Comparison of ENCODE assay signal across 12 cellular contexts in the genomic region with DNA sequence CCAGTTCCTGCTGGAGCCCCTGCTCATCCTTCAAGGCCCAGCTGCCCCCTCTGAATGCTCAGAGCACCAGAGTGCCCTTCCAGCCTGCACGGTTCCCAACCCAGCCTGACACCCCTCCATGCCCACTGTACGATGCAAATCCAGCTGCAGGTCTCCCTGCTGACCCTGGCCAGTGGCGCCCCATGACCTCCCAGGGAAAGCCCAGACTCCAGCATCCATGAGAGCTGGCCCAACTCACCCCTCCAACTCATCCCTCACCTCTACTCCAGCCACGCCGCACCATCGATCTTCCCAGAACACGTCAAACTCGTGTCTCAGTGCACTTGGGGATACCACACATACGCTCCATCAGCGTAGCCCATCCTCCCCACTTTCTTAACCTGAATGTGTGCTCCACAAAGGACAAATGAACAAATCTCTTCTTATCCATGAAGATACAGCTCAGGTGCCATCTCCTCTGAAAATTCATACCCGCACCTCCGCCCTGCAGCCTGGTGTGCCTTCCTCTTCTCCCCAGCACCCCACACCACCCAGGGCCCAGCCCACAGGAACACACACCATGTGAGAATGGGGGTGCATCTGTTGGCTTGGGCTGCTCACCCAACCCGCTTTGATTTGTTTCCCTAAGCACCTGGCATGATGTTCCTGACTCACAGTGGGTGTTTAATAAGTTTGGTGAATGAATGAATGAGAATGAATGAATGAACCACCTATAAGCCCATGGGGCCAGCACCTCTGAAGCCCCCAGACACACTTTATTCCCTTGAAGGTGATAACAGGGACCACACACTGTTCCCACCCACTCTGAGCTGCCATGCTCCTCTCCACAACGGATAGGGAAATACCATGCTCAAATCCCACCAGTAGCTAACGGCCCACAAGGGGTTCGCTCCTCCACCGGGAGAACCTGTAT. TPM values are rescaled to one million over a fixed set of nuclear protein-coding genes. Genes with fewer than 3 reads are reported as not detected.
DNase-seq lines count a peak whose midpoint lies in the region; ATAC-seq, FAIRE-seq and TF ChIP-seq lines count a peak whose summit lies in the region.
"Had no signal": no experiment of that assay in that cellular context is flagged by ENCODE, and none has a peak within 500 bp of the region (broad histone marks: within the 10 kb centered on the region; RNA-seq: fewer than 3 reads in every experiment).

No MANE protein-coding gene starts in this region.

- DNase-seq in Caco-2: no peak
- no peak for DNase-seq in activated CD8-positive, alpha-beta T cell treated with anti-CD3 and anti-CD28 coated beads for 36 hours
- DNase-seq in keratinocyte (ENCODE audit: low read depth, low spot score): no peak
- DNase-seq in spleen: no peak
- DNase-seq in mesendoderm: no peak
- DNase-seq: activated CD4-positive, alpha-beta T cell treated with anti-CD3 and anti-CD28 coated beads, Interleukin-2, amount 10 ng/mL, durations not matched to agents 7 days and 5 days; DND-41; NCI-H446 treated with DMSO at 0.1 percent for 48 hours had no signal

- no peak overlapping the region for H4K8ac ChIP-seq in mesendoderm (ENCODE audit: low read depth, low read length)

- H3K56ac ChIP-seq in mesendoderm (ENCODE audit: low read length): no peak overlapping the region

- no peaks in the 10 kb centered on the region for H3K36me3 ChIP-seq in Caco-2 (ENCODE audit: control insufficient read depth, insufficient read depth, low read length)
- no peaks in the 10 kb centered on the region for H3K36me3 ChIP-seq in keratinocyte (ENCODE audit: control insufficient read depth in 2 of 2, extremely low read depth in 1 of 2, insufficient read depth in 2 of 2, low read length in 2 of 2)
- H3K36me3 ChIP-seq in spleen: no peaks in the 10 kb centered on the region
- no peaks in the 10 kb centered on the region for H3K36me3 ChIP-seq in mesendoderm (ENCODE audit: control insufficient read depth, insufficient read depth, low read length)

- H3K79me2 ChIP-seq in keratinocyte (ENCODE audit: control insufficient read depth, insufficient read depth, low read length) (no peaks in the 10 kb centered on the region), mesendoderm (ENCODE audit: control insufficient read depth, insufficient read depth, low read length) (no peaks in the 10 kb centered on the region)

- no peak overlapping the region for H3K18ac ChIP-seq in mesendoderm (ENCODE audit: low read length)

- no peak for ATAC-seq in activated CD8-positive, alpha-beta T cell treated with anti-CD3 and anti-CD28 coated beads for 36 hours
- ATAC-seq in HG03108 (IDR thresholded peaks at IDR 0.05; ENCODE audit: unreplicated experiment) (no peak), HG03342 (IDR thresholded peaks at IDR 0.05; ENCODE audit: unreplicated experiment) (no peak), GM18519 (IDR thresholded peaks at IDR 0.05; ENCODE audit: low FRiP score, unreplicated experiment) (no peak)

- no peaks in the 10 kb centered on the region for H3K9me3 ChIP-seq in Caco-2
- no peaks in the 10 kb centered on the region for H3K9me3 ChIP-seq in keratinocyte (ENCODE audit: control insufficient read depth, low read depth, low read length)
- H3K9me3 ChIP-seq in spleen: no peaks in the 10 kb centered on the region

- no peak overlapping the region for H2BK15ac ChIP-seq in mesendoderm (replicated peaks; ENCODE audit: low read depth)

- TF ChIP-seq POLR2A in spleen (IDR thresholded peaks at IDR 0.05): no peak

- no peak for FAIRE-seq in keratinocyte (lab: Jason Lieb, UNC)

- WGBS in spleen, 5 donors: 89 to 95% (median 92%) methylated on average over 13 to 17 of the region's 17 CpGs
- WGBS in mesendoderm (ENCODE audit: extremely low coverage, insufficient coverage, low lambda C conversion rate): no CpG with 5 or more reads among the region's 17 CpGs

- H3K27ac ChIP-seq in keratinocyte (ENCODE audit: control insufficient read depth, insufficient read depth, low read length): peak overlapping the region; percentile 3
- peak overlapping the region; percentile 22 to 78 (median 66) for H3K27ac ChIP-seq in spleen
- H3K27ac ChIP-seq in mesendoderm (ENCODE audit: low read depth, low read length): no peak overlapping the region
- H3K27ac ChIP-seq: SK-N-MC had no signal

- H3K27ac Mint-ChIP-seq in Caco-2 (ENCODE audit: unreplicated experiment): peak overlapping the region; percentile 8
- peak overlapping the region; percentile 82 for H3K27ac Mint-ChIP-seq in activated CD8-positive, alpha-beta T cell treated with anti-CD3 and anti-CD28 coated beads for 36 hours
- H3K27ac Mint-ChIP-seq: activated CD4-positive, alpha-beta T cell treated with anti-CD3 and anti-CD28 coated beads, Interleukin-2, amount 10 ng/mL, durations not matched to agents 7 days and 5 days had no signal

- intact Hi-C loops in Caco-2 (cut with micrococcal nuclease; ENCODE audit: unreplicated experiment) (no loop called here), spleen (cut with DNase I; ENCODE audit: low total_unique reads) (no loop called here)
- intact Hi-C loops in activated CD8-positive, alpha-beta T cell treated with anti-CD3 and anti-CD28 coated beads for 36 hours (cut with micrococcal nuclease): no loop called here

- H2BK120ac ChIP-seq in mesendoderm (ENCODE audit: low read depth, low read length): no peak overlapping the region

- no peak overlapping the region for H2AFZ ChIP-seq in keratinocyte (ENCODE audit: control insufficient read depth, low read length)

- no peak overlapping the region for H3K4me3 ChIP-seq in Caco-2 (ENCODE audit: low read depth, low read length)
- no peak overlapping the region for H3K4me3 ChIP-seq in keratinocyte (ENCODE audit: control insufficient read depth in 2 of 3, extremely low read depth in 1 of 3, insufficient read depth in 2 of 3, low read depth in 1 of 3, low read length in 3 of 3)
- no peak overlapping the region for H3K4me3 ChIP-seq in spleen
- no peak overlapping the region for H3K4me3 ChIP-seq in mesendoderm (ENCODE audit: low read length)
- H3K4me3 ChIP-seq: SK-N-MC had no signal

- no peaks in the 10 kb centered on the region for H3K9me3 Mint-ChIP-seq in Caco-2 (ENCODE audit: unreplicated experiment)
- no peaks in the 10 kb centered on the region for H3K9me3 Mint-ChIP-seq in activated CD8-positive, alpha-beta T cell treated with anti-CD3 and anti-CD28 coated beads for 36 hours
- H3K9me3 Mint-ChIP-seq: activated CD4-positive, alpha-beta T cell treated with anti-CD3 and anti-CD28 coated beads, Interleukin-2, amount 10 ng/mL, durations not matched to agents 7 days and 5 days had no signal

- H2BK5ac ChIP-seq in mesendoderm (ENCODE audit: low read length): no peak overlapping the region

- no peaks in the 10 kb centered on the region for H3K79me1 ChIP-seq in mesendoderm (ENCODE audit: low read length)

- dilution Hi-C loops in keratinocyte (cut with MboI; ENCODE audit: extremely low pct_ligation_motif_present, low sequenced_read_pairs): no loop called here

- H3K27me3 Mint-ChIP-seq in Caco-2 (ENCODE audit: insufficient read depth, unreplicated experiment): no peaks in the 10 kb centered on the region
- no peaks in the 10 kb centered on the region for H3K27me3 Mint-ChIP-seq in activated CD8-positive, alpha-beta T cell treated with anti-CD3 and anti-CD28 coated beads for 36 hours
- H3K27me3 Mint-ChIP-seq: activated CD4-positive, alpha-beta T cell treated with anti-CD3 and anti-CD28 coated beads, Interleukin-2, amount 10 ng/mL, durations not matched to agents 7 days and 5 days had no signal

- POLR2A ChIA-PET in Caco-2 (lab: Charles Lee): no interaction called here
- POLR2A ChIA-PET in activated CD8-positive, alpha-beta T cell treated with anti-CD3 and anti-CD28 coated beads for 36 hours (lab: Charles Lee): interaction anchor here (1.8 kb wide), 1 partner anchor 26 kb away, joined by 7 read pairs; a partner anchor contains a TSS

- H3K27me3 ChIP-seq in Caco-2 (replicated peaks; ENCODE audit: control insufficient read depth, insufficient read depth, low read length) (no peaks in the 10 kb centered on the region), keratinocyte (ENCODE audit: control insufficient read depth, extremely low read depth, insufficient read depth, low read length) (no peaks in the 10 kb centered on the region), spleen (replicated peaks in 1 of 7) (no peaks in the 10 kb centered on the region), mesendoderm (ENCODE audit: insufficient read depth, low read length, poor library complexity) (no peaks in the 10 kb centered on the region)

- no peak overlapping the region for H3K23ac ChIP-seq in mesendoderm (ENCODE audit: low read length)

- TF ChIP-seq CTCF in Caco-2 (IDR thresholded peaks at IDR 0.05; ENCODE audit: insufficient read depth in 1 of 2, low read depth in 1 of 2, low read length in 1 of 2, severe bottlenecking in 1 of 2, unreplicated experiment in 1 of 2) (no peak), keratinocyte (optimal IDR thresholded peaks at IDR 0.05 in 1 of 3, IDR thresholded peaks at IDR 0.05 in 1 of 3, conservative IDR thresholded peaks at IDR 0.05 in 1 of 3; ENCODE audit: extremely low read depth in 1 of 3, insufficient read depth in 2 of 3, low read length in 3 of 3) (no peak), spleen (IDR thresholded peaks at IDR 0.05 in 8 of 11, conservative IDR thresholded peaks at IDR 0.05 in 3 of 11) (no peak)
- no peak for TF ChIP-seq CTCF in activated CD8-positive, alpha-beta T cell treated with anti-CD3 and anti-CD28 coated beads for 36 hours (IDR thresholded peaks at IDR 0.05)

- H4K20me1 ChIP-seq in keratinocyte (ENCODE audit: control insufficient read depth, extremely low read depth, insufficient read depth, low read length): no peaks in the 10 kb centered on the region

- no TSS peak for BruUV-seq in Caco-2 (replicated peaks; lab: Mats Ljungman, UMichigan)

- no peak overlapping the region for H3K4me2 ChIP-seq in keratinocyte (ENCODE audit: control insufficient read depth, extremely low read depth, insufficient read depth, low read depth, low read length)
- no peak overlapping the region for H3K4me2 ChIP-seq in mesendoderm (ENCODE audit: low read length)

- peaks cover 15% of the 10 kb centered on the region for H3K36me3 Mint-ChIP-seq in Caco-2 (ENCODE audit: insufficient read depth, unreplicated experiment)
- H3K36me3 Mint-ChIP-seq in activated CD8-positive, alpha-beta T cell treated with anti-CD3 and anti-CD28 coated beads for 36 hours (ENCODE audit: low read depth): peaks cover 8% of the 10 kb centered on the region

- CTCF ChIA-PET in Caco-2 (lab: Charles Lee): no interaction called here
- CTCF ChIA-PET in activated CD8-positive, alpha-beta T cell treated with anti-CD3 and anti-CD28 coated beads for 36 hours (lab: Charles Lee): interaction anchor here (1.1 to 3.4 kb wide), 5 partner anchors 13 to 123 kb away, joined by 3 to 13 read pairs (median 4); no protein-coding TSS in a partner anchor

- H4K5ac ChIP-seq in mesendoderm (ENCODE audit: low read length): no peak overlapping the region

- H3K4me1 ChIP-seq in Caco-2: peaks cover 35% of the 10 kb centered on the region
- peaks cover 52% of the 10 kb centered on the region for H3K4me1 ChIP-seq in keratinocyte (ENCODE audit: control insufficient read depth, extremely low read depth, insufficient read depth, low read length)
- H3K4me1 ChIP-seq in spleen: peaks cover 23 to 74% (median 51%) of the 10 kb centered on the region in 6 donors
- H3K4me1 ChIP-seq in mesendoderm (ENCODE audit: control insufficient read depth, low read depth, low read length): peaks cover 2% of the 10 kb centered on the region

- H3K4me3 Mint-ChIP-seq in Caco-2 (ENCODE audit: unreplicated experiment): no peak overlapping the region
- H3K4me3 Mint-ChIP-seq in activated CD8-positive, alpha-beta T cell treated with anti-CD3 and anti-CD28 coated beads for 36 hours: peak overlapping the region; percentile 42
- H3K4me3 Mint-ChIP-seq: activated CD4-positive, alpha-beta T cell treated with anti-CD3 and anti-CD28 coated beads, Interleukin-2, amount 10 ng/mL, durations not matched to agents 7 days and 5 days had no signal

- H3K4me1 Mint-ChIP-seq in Caco-2 (ENCODE audit: low read depth, unreplicated experiment): peaks cover 16% of the 10 kb centered on the region
- peaks cover 65% of the 10 kb centered on the region for H3K4me1 Mint-ChIP-seq in activated CD8-positive, alpha-beta T cell treated with anti-CD3 and anti-CD28 coated beads for 36 hours (ENCODE audit: low read depth)

- H3K9ac ChIP-seq in keratinocyte (ENCODE audit: control insufficient read depth, extremely low read depth, insufficient read depth, low read length): no peak overlapping the region
- H3K9ac ChIP-seq in mesendoderm (ENCODE audit: low read length): no peak overlapping the region

- H3K9me1 ChIP-seq in keratinocyte (ENCODE audit: control insufficient read depth, extremely low read depth, insufficient read depth, low read length): no peaks in the 10 kb centered on the region

- H3K4ac ChIP-seq in mesendoderm (ENCODE audit: low read depth, low read length): no peak overlapping the region

- no peak overlapping the region for H2AK5ac ChIP-seq in mesendoderm (ENCODE audit: low read length)

RNA-seq across cellular contexts. Expression of a gene that starts 6.2 kb away (rescaled TPM):
- total RNA-seq in Caco-2 (2022): 18.7 and 19.2 TPM in 2 replicates
- total RNA-seq in activated CD8-positive, alpha-beta T cell treated with anti-CD3 and anti-CD28 coated beads for 36 hours: 10 to 100 TPM; 52.4 to 53.6 TPM
- 4.6 to 12.1 TPM (median 5.2 TPM) in 3 replicates for polyA plus RNA-seq in keratinocyte
- 1.6 TPM for polyA plus RNA-seq in keratinocyte (2011; ENCODE audit: low read depth)
- polyA plus RNA-seq in keratinocyte (2011; cell fraction: cytosol; rRNA removed): 1.4 and 2.3 TPM in 2 replicates
- polyA plus RNA-seq in keratinocyte (2011; cell fraction: nucleus; rRNA removed): 34.0 and 40.8 TPM in 2 replicates
- 3.2 and 9.8 TPM in 2 replicates for polyA plus RNA-seq in keratinocyte (2012; ENCODE audit: low replicate concordance)
- 4.4 to 20.7 TPM (median 14.4 TPM) in 3 replicates for polyA minus RNA-seq in keratinocyte
- polyA minus RNA-seq in keratinocyte (2011; cell fraction: cytosol; rRNA and poly(A)+ RNA removed): 5.0 TPM
- 16.8 and 27.8 TPM in 2 replicates for polyA minus RNA-seq in keratinocyte (2011; cell fraction: nucleus; rRNA and poly(A)+ RNA removed)
- 10 to 100 TPM; 33.8 to 60.9 (median 56.4) TPM for total RNA-seq in spleen
- 10 to 100 TPM; 18.1 to 39.6 (median 27.0) TPM for polyA plus RNA-seq in spleen
- polyA plus RNA-seq in mesendoderm (2013, experiment 1 of 2): 2.4 TPM
- polyA plus RNA-seq in mesendoderm (2013, experiment 2 of 2): 2.4 TPM

RNA-seq across cellular contexts. Expression of a gene that starts 26.3 kb away (rescaled TPM):
- total RNA-seq in Caco-2 (2022) (6.8 and 9.0 TPM in 2 replicates), spleen (10 to 100 TPM in 3 of 7 donors, 1 to 10 TPM in 4; 6.7 to 32.4 (median 9.0) TPM)
- total RNA-seq in activated CD8-positive, alpha-beta T cell treated with anti-CD3 and anti-CD28 coated beads for 36 hours: 10 to 100 TPM; 12.5 to 13.7 TPM
- polyA plus RNA-seq in keratinocyte (8.6 to 10.5 TPM (median 10.5 TPM) in 3 replicates), spleen (10 to 100 TPM in 1 of 3 donors, 1 to 10 TPM in 2; 2.1 to 11.5 (median 3.7) TPM)
- 29.6 TPM for polyA plus RNA-seq in keratinocyte (2011; ENCODE audit: low read depth)
- 7.0 and 9.8 TPM in 2 replicates for polyA plus RNA-seq in keratinocyte (2011; cell fraction: cytosol; rRNA removed)
- polyA plus RNA-seq in keratinocyte (2011; cell fraction: nucleus; rRNA removed): 12.7 and 15.8 TPM in 2 replicates
- polyA plus RNA-seq in keratinocyte (2012; ENCODE audit: low replicate concordance): 12.2 and 74.2 TPM in 2 replicates
- polyA minus RNA-seq in keratinocyte: 3.1 to 3.9 TPM (median 3.5 TPM) in 3 replicates
- polyA minus RNA-seq in keratinocyte (2011; cell fraction: cytosol; rRNA and poly(A)+ RNA removed): 12.3 TPM
- polyA minus RNA-seq in keratinocyte (2011; cell fraction: nucleus; rRNA and poly(A)+ RNA removed): 8.0 and 8.1 TPM in 2 replicates
- 6.2 TPM for polyA plus RNA-seq in mesendoderm (2013, experiment 1 of 2)
- 6.4 TPM for polyA plus RNA-seq in mesendoderm (2013, experiment 2 of 2)
